In genomic region chr6:54074109-54074508, GRCh38 we compare ENCODE assay signal across 2 cellular contexts.
TF ChIP-seq lines count a peak whose summit lies in the region.

No MANE protein-coding gene starts in this region.

TF ChIP-seq in GM23338, 12 proteins besides CTCF, POLR2A, EP300 and RAD21:
- TF ChIP-seq ETS1 (IDR thresholded peaks at IDR 0.05) (no peak), EZH2phosphoT487 (IDR thresholded peaks at IDR 0.05; ENCODE audit: unreplicated experiment) (no peak), POLR2AphosphoS5 (IDR thresholded peaks at IDR 0.05; ENCODE audit: low read depth) (no peak), EZH2 (IDR thresholded peaks at IDR 0.05; ENCODE audit: low read depth, unreplicated experiment) (no peak), STAT1 (IDR thresholded peaks at IDR 0.05; ENCODE audit: unreplicated experiment) (no peak), NANOG (IDR thresholded peaks at IDR 0.05; ENCODE audit: borderline replicate concordance) (no peak), ZNF114 (CRISPR knock-in tag; IDR thresholded peaks at IDR 0.05) (no peak), ZNF462 (CRISPR knock-in tag; IDR thresholded peaks at IDR 0.05) (no peak), JUNB (IDR thresholded peaks at IDR 0.05; ENCODE audit: unreplicated experiment) (no peak), CREB1 (CRISPR knock-in tag; IDR thresholded peaks at IDR 0.05; ENCODE audit: low read depth) (no peak), ZNF331 (CRISPR knock-in tag; IDR thresholded peaks at IDR 0.05; ENCODE audit: low read depth) (no peak)

TF ChIP-seq in H1, 55 proteins besides CTCF, POLR2A, EP300 and RAD21:
- TF ChIP-seq POLR2AphosphoS5 (IDR thresholded peaks at IDR 0.05; ENCODE audit: low read depth, low read length), result no peak
- no peak for TF ChIP-seq CBX8 (IDR thresholded peaks at IDR 0.05; ENCODE audit: borderline replicate concordance, low read depth, low read length)
- TF ChIP-seq SIRT6 (IDR thresholded peaks at IDR 0.05; ENCODE audit: low read length), result no peak
- TF ChIP-seq USF2 (IDR thresholded peaks at IDR 0.05; ENCODE audit: low read length), result no peak
- no peak for TF ChIP-seq ZNF274 (IDR thresholded peaks at IDR 0.05; ENCODE audit: borderline replicate concordance, extremely low read depth, low read length)
- TF ChIP-seq NRF1 (IDR thresholded peaks at IDR 0.05; ENCODE audit: low read depth, low read length), result no peak
- TF ChIP-seq ASH2L (IDR thresholded peaks at IDR 0.05; ENCODE audit: low read length), result no peak
- no peak for TF ChIP-seq SUZ12 (IDR thresholded peaks at IDR 0.05; ENCODE audit: low read length)
- no peak for TF ChIP-seq CHD7 (IDR thresholded peaks at IDR 0.05; ENCODE audit: insufficient replicate concordance, low read length)
- TF ChIP-seq KDM1A (IDR thresholded peaks at IDR 0.05; ENCODE audit: borderline replicate concordance, low read length), result no peak
- TF ChIP-seq KDM4A (IDR thresholded peaks at IDR 0.05; ENCODE audit: low read depth, low read length, severe bottlenecking), result no peak
